ENCODE assay signal across 14 cellular contexts in the genomic region with DNA sequence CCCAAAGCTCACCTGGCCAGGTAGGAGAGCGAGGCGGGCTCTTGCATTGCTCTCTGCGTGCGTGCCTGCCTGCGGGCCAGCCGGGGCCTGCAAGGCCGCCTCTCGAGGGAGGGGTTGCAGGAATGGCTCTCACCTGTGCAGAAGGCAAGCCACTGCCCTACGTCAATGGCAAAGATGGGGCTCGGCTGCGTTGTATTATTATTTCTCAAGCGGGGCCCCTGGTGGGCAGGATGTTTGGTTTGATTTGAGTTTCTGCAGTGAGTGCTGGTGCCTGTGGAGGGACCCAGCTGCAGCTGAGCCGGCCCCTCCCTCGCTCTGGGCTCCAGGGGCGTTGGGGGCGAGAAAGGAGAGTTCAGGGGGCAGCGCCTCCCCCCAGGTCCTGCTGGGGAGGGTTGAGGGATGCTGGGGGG.
A peak's percentile ranks its signal among the peaks of the same experiment; 100 is the strongest.
DNase-seq lines count a peak whose midpoint lies in the region; TF ChIP-seq lines count a peak whose summit lies in the region.
"Had no signal": no experiment of that assay in that cellular context is flagged by ENCODE, and none has a peak within 500 bp of the region (broad histone marks: within the 10 kb centered on the region; RNA-seq: fewer than 3 reads in every experiment).

No MANE protein-coding gene starts in this region.

- H3K4me3 Mint-ChIP-seq in CD4-positive, alpha-beta memory T cell, result peak overlapping the region in 1 of 8 donors; percentile 27
- H3K4me3 Mint-ChIP-seq in endodermal cell, result no peak overlapping the region
- H3K4me3 Mint-ChIP-seq in osteocyte (ENCODE audit: unreplicated experiment), result no peak overlapping the region

- intact Hi-C loops in CD4-positive, alpha-beta memory T cell (cut with micrococcal nuclease), result no loop called here

- peaks cover 53% of the 10 kb centered on the region for H3K36me3 ChIP-seq in CD4-positive, alpha-beta memory T cell (ENCODE audit: insufficient read depth, low read length)
- peaks cover 95% of the 10 kb centered on the region for H3K36me3 ChIP-seq in KOPT-K1 (ENCODE audit: insufficient read depth, low read length)
- H3K36me3 ChIP-seq in endodermal cell (ENCODE audit: control insufficient read depth, insufficient read depth, low read length), result peaks cover 14% of the 10 kb centered on the region

- no peak overlapping the region for H3K9ac ChIP-seq in endodermal cell (ENCODE audit: extremely low read depth, low read length, poor library complexity, severe bottlenecking)

- peak in 2 of 5 donors; percentile 24 to 30 for DNase-seq in CD4-positive, alpha-beta memory T cell
- DNase-seq in endodermal cell (peak; percentile 82), osteocyte (ENCODE audit: extremely low spot score, unreplicated experiment) (no peak), GM10266 (ENCODE audit: extremely low spot score) (no peak), HCEC 1CT (no peak), occipital lobe (lab: John Stamatoyannopoulos, UW) (no peak)
- DNase-seq: activated CD8-positive, alpha-beta memory T cell treated with anti-CD3 and anti-CD28 coated beads for 24 hours; adrenal gland; hypothalamus; mucosa of descending colon; NCI-H1694; NK-92 treated with Interleukin-12 subunit alpha and Interleukin-12 subunit beta, amount 100 ng/mL, for 24 hours; spleen had no signal

- no peak overlapping the region for H3K4me3 ChIP-seq in CD4-positive, alpha-beta memory T cell (ENCODE audit: low read length in 2 of 2)
- H3K4me3 ChIP-seq in endodermal cell (ENCODE audit: low read length), result no peak overlapping the region
- H3K4me3 ChIP-seq: adrenal gland, mucosa of descending colon, spleen had no signal

- no peaks in the 10 kb centered on the region for H3K9me3 Mint-ChIP-seq in CD4-positive, alpha-beta memory T cell
- H3K9me3 Mint-ChIP-seq in endodermal cell (no peaks in the 10 kb centered on the region), osteocyte (ENCODE audit: unreplicated experiment) (no peaks in the 10 kb centered on the region)

- no peak overlapping the region for H3K27ac ChIP-seq in CD4-positive, alpha-beta memory T cell (ENCODE audit: low read depth, low read length)
- H3K27ac ChIP-seq in KOPT-K1 (ENCODE audit: low read depth, low read length, poor library complexity, severe bottlenecking), result peak overlapping the region; percentile 4
- peak overlapping the region; percentile 48 for H3K27ac ChIP-seq in endodermal cell (ENCODE audit: low read depth, low read length)

- H3K4me1 Mint-ChIP-seq in CD4-positive, alpha-beta memory T cell, result peaks cover 36 to 61% (median 49%) of the 10 kb centered on the region in 4 donors
- H3K4me1 Mint-ChIP-seq in endodermal cell (peaks cover 27% of the 10 kb centered on the region), osteocyte (ENCODE audit: unreplicated experiment) (peaks cover 77% of the 10 kb centered on the region)

- H3K27me3 ChIP-seq in CD4-positive, alpha-beta memory T cell (ENCODE audit: insufficient read depth, low read length), result no peaks in the 10 kb centered on the region
- H3K27me3 ChIP-seq in endodermal cell (ENCODE audit: control insufficient read depth, insufficient read depth, low read length, poor library complexity, severe bottlenecking), result no peaks in the 10 kb centered on the region
- H3K27me3 ChIP-seq: adrenal gland, spleen had no signal

- CTCF ChIA-PET in CD4-positive, alpha-beta memory T cell (lab: Charles Lee; ENCODE audit: partially characterized antibody), result no interaction called here

- TF ChIP-seq CTCF in endodermal cell (conservative IDR thresholded peaks at IDR 0.05), result no peak
- TF ChIP-seq CTCF in osteocyte (IDR thresholded peaks at IDR 0.05), result no peak
- no peak for TF ChIP-seq CTCF in GM10266 (IDR thresholded peaks at IDR 0.05; ENCODE audit: control insufficient read depth, insufficient read depth, low read depth, missing control alignments)

- peaks cover 99% of the 10 kb centered on the region for H3K4me1 ChIP-seq in CD4-positive, alpha-beta memory T cell (ENCODE audit: insufficient read depth, low read length)
- peaks cover 7% of the 10 kb centered on the region for H3K4me1 ChIP-seq in endodermal cell (ENCODE audit: control insufficient read depth, insufficient read depth, low read length)

- peaks cover 21 to 42% of the 10 kb centered on the region in 2 donors for H3K36me3 Mint-ChIP-seq in CD4-positive, alpha-beta memory T cell
- peaks cover 13% of the 10 kb centered on the region for H3K36me3 Mint-ChIP-seq in endodermal cell (ENCODE audit: low read depth)
- peaks cover 5% of the 10 kb centered on the region for H3K36me3 Mint-ChIP-seq in osteocyte (ENCODE audit: unreplicated experiment)

- 65 to 70% methylated on average over 2 to 16 of the region's 17 CpGs for WGBS in endodermal cell (ENCODE audit: insufficient coverage in 1 of 2, insufficient read length in 1 of 2), 2 experiments

- H3K27ac Mint-ChIP-seq in CD4-positive, alpha-beta memory T cell, result peak overlapping the region in 6 of 7 donors; percentile 35 to 93 (median 77)
- H3K27ac Mint-ChIP-seq in endodermal cell (peak overlapping the region; percentile 86), osteocyte (ENCODE audit: unreplicated experiment) (peak overlapping the region; percentile 76)

- POLR2A ChIA-PET in CD4-positive, alpha-beta memory T cell (lab: Charles Lee; ENCODE audit: partially characterized antibody), result interaction anchor here (9.5 to 9.8 kb wide), 2 partner anchors 18 to 27 kb away, joined by 126 to 221 read pairs; no protein-coding TSS in a partner anchor

- no peaks in the 10 kb centered on the region for H3K9me3 ChIP-seq in CD4-positive, alpha-beta memory T cell (ENCODE audit: control insufficient read depth in 1 of 2, low read length in 2 of 2)
- H3K9me3 ChIP-seq in KOPT-K1 (ENCODE audit: insufficient read depth, low read length, poor library complexity, severe bottlenecking) (no peaks in the 10 kb centered on the region), endodermal cell (ENCODE audit: control insufficient read depth, low read length) (no peaks in the 10 kb centered on the region)
- H3K9me3 ChIP-seq: adrenal gland, mucosa of descending colon, spleen had no signal

- no peaks in the 10 kb centered on the region for H3K27me3 Mint-ChIP-seq in CD4-positive, alpha-beta memory T cell
- no peaks in the 10 kb centered on the region for H3K27me3 Mint-ChIP-seq in endodermal cell (ENCODE audit: insufficient read depth)
- H3K27me3 Mint-ChIP-seq in osteocyte (ENCODE audit: unreplicated experiment), result no peaks in the 10 kb centered on the region
